2 cellular contexts compared by ENCODE assay signal in genomic region chr16:20355114-20355782, GRCh38.
A peak's percentile ranks its signal among the peaks of the same experiment; 100 is the strongest.
TF ChIP-seq lines count a peak whose summit lies in the region.

No MANE protein-coding gene starts in this region.

TF ChIP-seq in H1, 55 proteins besides CTCF, POLR2A, EP300 and RAD21:
- TF ChIP-seq SIN3A (conservative IDR thresholded peaks at IDR 0.05 in 1 of 2, IDR thresholded peaks at IDR 0.05 in 1 of 2; ENCODE audit: low read depth in 1 of 2, low read length in 2 of 2), result no peak
- no peak for TF ChIP-seq ZNF274 (IDR thresholded peaks at IDR 0.05; ENCODE audit: borderline replicate concordance, extremely low read depth, low read length)
- TF ChIP-seq SAP30 (IDR thresholded peaks at IDR 0.05; ENCODE audit: insufficient read depth, insufficient replicate concordance, low read length), result no peak
- no peak for TF ChIP-seq MAFK (IDR thresholded peaks at IDR 0.05; ENCODE audit: low read depth, low read length)
- TF ChIP-seq PHF8 (conservative IDR thresholded peaks at IDR 0.05; ENCODE audit: low read depth, low read length), result no peak
- no peak for TF ChIP-seq KDM4A (IDR thresholded peaks at IDR 0.05; ENCODE audit: low read depth, low read length, severe bottlenecking)
- no peak for TF ChIP-seq CREB1 (IDR thresholded peaks at IDR 0.05)
- no peak for TF ChIP-seq FOSL1 (IDR thresholded peaks at IDR 0.05; ENCODE audit: insufficient read depth, low read depth, low read length)
- TF ChIP-seq RXRA (IDR thresholded peaks at IDR 0.05; ENCODE audit: insufficient read depth, low read depth, low read length), result no peak
- no peak for TF ChIP-seq POLR2AphosphoS5 (IDR thresholded peaks at IDR 0.05; ENCODE audit: low read depth, low read length)
- no peak for TF ChIP-seq TBP (IDR thresholded peaks at IDR 0.05; ENCODE audit: low read depth, low read length)
- no peak for TF ChIP-seq ATF2 (IDR thresholded peaks at IDR 0.05; ENCODE audit: low read length)
- no peak for TF ChIP-seq CHD7 (IDR thresholded peaks at IDR 0.05; ENCODE audit: insufficient replicate concordance, low read length)
- no peak for TF ChIP-seq CTBP2 (IDR thresholded peaks at IDR 0.05; ENCODE audit: borderline replicate concordance, insufficient read depth, insufficient read length, low read length)

TF ChIP-seq in liver, 16 proteins besides CTCF, POLR2A, EP300 and RAD21:
- TF ChIP-seq TAF1 (conservative IDR thresholded peaks at IDR 0.05), result no peak
- no peak for TF ChIP-seq HNF4G (IDR thresholded peaks at IDR 0.05)
- no peak for TF ChIP-seq JUND (IDR thresholded peaks at IDR 0.05)
- no peak for TF ChIP-seq ZBTB33 (IDR thresholded peaks at IDR 0.05)
- TF ChIP-seq SP1 (IDR thresholded peaks at IDR 0.05), result peak; percentile 39
- TF ChIP-seq HNF4A (conservative IDR thresholded peaks at IDR 0.05), result peak; percentile 52 to 59
- no peak for TF ChIP-seq EGR1 (IDR thresholded peaks at IDR 0.05; ENCODE audit: low read depth in 2 of 2)
- TF ChIP-seq FOXA1 (IDR thresholded peaks at IDR 0.05), result no peak
- TF ChIP-seq RXRA (IDR thresholded peaks at IDR 0.05), result peak in 1 of 2 donors; percentile 33
- TF ChIP-seq REST (IDR thresholded peaks at IDR 0.05), result no peak
- TF ChIP-seq FOXA2 (IDR thresholded peaks at IDR 0.05), result peak; percentile 19
- TF ChIP-seq GABPA (IDR thresholded peaks at IDR 0.05 in 1 of 2, conservative IDR thresholded peaks at IDR 0.05 in 1 of 2), result no peak
- TF ChIP-seq ATF3 (IDR thresholded peaks at IDR 0.05), result no peak
- TF ChIP-seq YY1 (IDR thresholded peaks at IDR 0.05), result peak; percentile 69
- TF ChIP-seq NR2F2 (IDR thresholded peaks at IDR 0.05), result no peak
- TF ChIP-seq MAX (IDR thresholded peaks at IDR 0.05), result no peak
